Comparison of ENCODE assay signal across 11 cellular contexts in the genomic region with DNA sequence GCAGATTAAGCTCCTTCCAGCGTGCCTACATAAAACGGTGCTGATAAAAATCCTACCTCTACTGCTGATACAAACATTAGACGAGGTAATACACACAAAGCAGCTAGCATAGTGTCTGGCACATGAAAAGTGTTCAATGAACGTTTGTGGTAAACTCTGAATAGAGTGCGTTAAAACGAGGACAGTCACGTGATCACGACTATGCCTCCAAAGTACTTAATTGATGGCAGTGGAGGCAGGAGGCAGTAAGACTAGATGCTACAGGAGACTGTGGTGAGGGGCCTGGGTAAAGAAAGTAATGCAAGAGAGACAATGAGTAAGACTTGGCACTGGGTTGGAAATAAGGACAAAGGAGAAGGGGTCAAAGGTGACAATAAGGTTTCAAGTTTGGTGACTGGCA. TPM values are rescaled to one million over a fixed set of nuclear protein-coding genes. Genes with fewer than 3 reads are reported as not detected.
"Had no signal": no experiment of that assay in that cellular context is flagged by ENCODE, and none has a peak within 500 bp of the region (broad histone marks: within the 10 kb centered on the region; RNA-seq: fewer than 3 reads in every experiment).

No MANE protein-coding gene starts in this region.

- H3K4me3 ChIP-seq: GM23248, HAP-1 had no signal

- H3K9ac ChIP-seq: GM23248 had no signal

- ATAC-seq: HCT116 had no signal

- DNase-seq: GM23248, GOT3, H7, HFFc6, KG1 had no signal

- H3K9me3 ChIP-seq: HAP-1 had no signal

- H3K27ac ChIP-seq: GM23248, HL-60 had no signal

- H3K36me3 ChIP-seq: HAP-1 had no signal

- H3K4me1 ChIP-seq: HAP-1 had no signal

- H2AFZ ChIP-seq: GM23248 had no signal

RNA-seq across cellular contexts. Expression of a gene that starts 32.1 kb away (rescaled TPM):
- total RNA-seq: GM23248, H4, H7, HFFc6, HT1080 had no signal
- polyA plus RNA-seq: GM23248, IgD-negative memory B cell had no signal
